In the genomic region with DNA sequence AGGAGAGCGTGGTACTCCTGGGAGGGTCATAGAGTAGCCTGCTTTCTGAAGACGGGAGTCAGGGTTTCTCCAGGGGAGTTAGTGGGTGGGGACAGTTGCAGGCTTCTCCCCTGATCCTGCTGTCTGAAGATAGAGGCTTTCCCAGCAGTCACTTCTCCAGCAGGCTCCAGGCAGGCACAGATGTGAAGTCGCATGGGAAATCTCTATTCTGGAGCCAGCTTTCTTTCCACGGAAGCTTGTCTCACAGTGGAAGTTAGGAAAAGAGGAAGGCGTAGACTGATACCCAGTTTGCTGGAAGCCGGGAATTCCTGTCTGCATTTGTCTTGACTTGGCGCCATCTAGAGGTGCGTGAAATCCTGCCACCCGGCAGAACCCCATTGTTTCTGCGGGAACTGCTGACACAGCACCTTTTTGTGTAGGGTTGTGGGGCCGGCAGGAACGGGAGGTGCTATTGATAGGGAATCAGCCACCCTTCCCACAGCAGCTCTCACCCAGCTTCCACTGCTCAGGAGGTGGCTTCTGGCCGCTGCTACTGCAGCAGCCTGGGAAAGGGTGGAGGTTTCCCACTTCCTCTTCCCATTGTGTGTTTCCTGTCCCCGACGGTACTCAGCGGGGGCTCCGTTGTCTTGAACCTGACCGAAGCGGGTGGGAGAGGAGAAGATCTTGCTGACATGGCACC, we compare ENCODE assay signal across 1 cellular context.
TF ChIP-seq lines count a peak whose summit lies in the region.

No MANE protein-coding gene starts in this region.

TF ChIP-seq in H1, 55 proteins besides CTCF, POLR2A, EP300 and RAD21:
- TF ChIP-seq CHD2 (IDR thresholded peaks at IDR 0.05; ENCODE audit: low read length), result no peak
- TF ChIP-seq BACH1 (IDR thresholded peaks at IDR 0.05; ENCODE audit: low read length), result peak; percentile 99
- no peak for TF ChIP-seq HDAC6 (IDR thresholded peaks at IDR 0.05; ENCODE audit: low read depth, low read length)
- 0 out of 2 replicates have a peak, but pooled peaks have one; percentile 64 for TF ChIP-seq YY1 (IDR thresholded peaks at IDR 0.05; ENCODE audit: low read depth, low read length)
- no peak for TF ChIP-seq SRF (IDR thresholded peaks at IDR 0.05; ENCODE audit: low read depth, low read length)
- TF ChIP-seq ASH2L (IDR thresholded peaks at IDR 0.05; ENCODE audit: low read length), result no peak
- TF ChIP-seq RXRA (IDR thresholded peaks at IDR 0.05; ENCODE audit: insufficient read depth, low read depth, low read length), result no peak
- no peak for TF ChIP-seq RFX5 (IDR thresholded peaks at IDR 0.05; ENCODE audit: borderline replicate concordance, low read depth, low read length)
- no peak for TF ChIP-seq SIRT6 (IDR thresholded peaks at IDR 0.05; ENCODE audit: low read length)
- TF ChIP-seq, protein P1, sequence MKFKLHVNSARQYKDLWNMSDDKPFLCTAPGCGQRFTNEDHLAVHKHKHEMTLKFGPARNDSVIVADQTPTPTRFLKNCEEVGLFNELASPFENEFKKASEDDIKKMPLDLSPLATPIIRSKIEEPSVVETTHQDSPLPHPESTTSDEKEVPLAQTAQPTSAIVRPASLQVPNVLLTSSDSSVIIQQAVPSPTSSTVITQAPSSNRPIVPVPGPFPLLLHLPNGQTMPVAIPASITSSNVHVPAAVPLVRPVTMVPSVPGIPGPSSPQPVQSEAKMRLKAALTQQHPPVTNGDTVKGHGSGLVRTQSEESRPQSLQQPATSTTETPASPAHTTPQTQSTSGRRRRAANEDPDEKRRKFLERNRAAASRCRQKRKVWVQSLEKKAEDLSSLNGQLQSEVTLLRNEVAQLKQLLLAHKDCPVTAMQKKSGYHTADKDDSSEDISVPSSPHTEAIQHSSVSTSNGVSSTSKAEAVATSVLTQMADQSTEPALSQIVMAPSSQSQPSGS (IDR thresholded peaks at IDR 0.05; ENCODE audit: low read length), result 0 out of 2 replicates have a peak, but pooled peaks have one; percentile 49
- TF ChIP-seq FOSL1 (IDR thresholded peaks at IDR 0.05; ENCODE audit: insufficient read depth, low read depth, low read length), result no peak
- no peak for TF ChIP-seq POLR2AphosphoS5 (IDR thresholded peaks at IDR 0.05; ENCODE audit: low read depth, low read length)
- TF ChIP-seq RNF2 (IDR thresholded peaks at IDR 0.05; ENCODE audit: borderline replicate concordance, low read depth, low read length, missing control alignments, poor library complexity, severe bottlenecking), result no peak
- TF ChIP-seq EGR1 (IDR thresholded peaks at IDR 0.05; ENCODE audit: borderline replicate concordance, low read depth, low read length), result no peak
- no peak for TF ChIP-seq CBX8 (IDR thresholded peaks at IDR 0.05; ENCODE audit: borderline replicate concordance, low read depth, low read length)
- no peak for TF ChIP-seq EZH2 (IDR thresholded peaks at IDR 0.05; ENCODE audit: low read depth, low read length, severe bottlenecking)
- TF ChIP-seq MAFK (IDR thresholded peaks at IDR 0.05; ENCODE audit: low read depth, low read length), result peak; percentile 100
- TF ChIP-seq CREB1 (IDR thresholded peaks at IDR 0.05), result no peak; the same call in 1 of the 2 replicates
- TF ChIP-seq POU5F1 (IDR thresholded peaks at IDR 0.05; ENCODE audit: low read depth, low read length), result no peak
- no peak for TF ChIP-seq KDM5A (IDR thresholded peaks at IDR 0.05; ENCODE audit: low read length)
- TF ChIP-seq TBP (IDR thresholded peaks at IDR 0.05; ENCODE audit: low read depth, low read length), result no peak
- no peak for TF ChIP-seq TCF12 (IDR thresholded peaks at IDR 0.05; ENCODE audit: low read depth, low read length)
- no peak for TF ChIP-seq SP4 (IDR thresholded peaks at IDR 0.05; ENCODE audit: low read length)
- no peak for TF ChIP-seq SP2 (IDR thresholded peaks at IDR 0.05; ENCODE audit: low read length)
- no peak for TF ChIP-seq KDM1A (IDR thresholded peaks at IDR 0.05; ENCODE audit: borderline replicate concordance, low read length)
- no peak for TF ChIP-seq PHF8 (conservative IDR thresholded peaks at IDR 0.05; ENCODE audit: low read depth, low read length)
- TF ChIP-seq JUND (IDR thresholded peaks at IDR 0.05; ENCODE audit: low read length), result no peak
- TF ChIP-seq TEAD4 (IDR thresholded peaks at IDR 0.05; ENCODE audit: low read depth, low read length), result peak; percentile 84
- TF ChIP-seq, protein P2, sequence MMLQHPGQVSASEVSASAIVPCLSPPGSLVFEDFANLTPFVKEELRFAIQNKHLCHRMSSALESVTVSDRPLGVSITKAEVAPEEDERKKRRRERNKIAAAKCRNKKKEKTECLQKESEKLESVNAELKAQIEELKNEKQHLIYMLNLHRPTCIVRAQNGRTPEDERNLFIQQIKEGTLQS (IDR thresholded peaks at IDR 0.05; ENCODE audit: insufficient read depth, low read depth, low read length), result no peak
- no peak for TF ChIP-seq KDM4A (IDR thresholded peaks at IDR 0.05; ENCODE audit: low read depth, low read length, severe bottlenecking)
- TF ChIP-seq CHD1 (IDR thresholded peaks at IDR 0.05; ENCODE audit: low read depth, low read length), result no peak
- no peak for TF ChIP-seq SP1 (IDR thresholded peaks at IDR 0.05; ENCODE audit: low read depth, low read length)
- TF ChIP-seq SAP30 (IDR thresholded peaks at IDR 0.05; ENCODE audit: insufficient read depth, insufficient replicate concordance, low read length), result no peak
- TF ChIP-seq RBBP5 (IDR thresholded peaks at IDR 0.05; ENCODE audit: borderline replicate concordance, low read depth, low read length), result no peak
- TF ChIP-seq CTBP2 (IDR thresholded peaks at IDR 0.05; ENCODE audit: borderline replicate concordance, insufficient read depth, insufficient read length, low read length), result no peak
- TF ChIP-seq SIX5 (IDR thresholded peaks at IDR 0.05; ENCODE audit: low read depth, low read length), result no peak
- no peak for TF ChIP-seq NRF1 (IDR thresholded peaks at IDR 0.05; ENCODE audit: low read depth, low read length)
- TF ChIP-seq BCL11A (IDR thresholded peaks at IDR 0.05; ENCODE audit: low read depth in 2 of 2, low read length in 2 of 2), result no peak
- TF ChIP-seq NANOG (IDR thresholded peaks at IDR 0.05; ENCODE audit: insufficient read depth, low read depth, low read length, poor library complexity, severe bottlenecking), result no peak
- TF ChIP-seq SIN3A (conservative IDR thresholded peaks at IDR 0.05 in 1 of 2, IDR thresholded peaks at IDR 0.05 in 1 of 2; ENCODE audit: low read depth in 1 of 2, low read length in 2 of 2), result 0 out of 4 replicates have a peak, but pooled peaks of 1 of the 2 experiments have one; percentile 28
- TF ChIP-seq, protein P3, sequence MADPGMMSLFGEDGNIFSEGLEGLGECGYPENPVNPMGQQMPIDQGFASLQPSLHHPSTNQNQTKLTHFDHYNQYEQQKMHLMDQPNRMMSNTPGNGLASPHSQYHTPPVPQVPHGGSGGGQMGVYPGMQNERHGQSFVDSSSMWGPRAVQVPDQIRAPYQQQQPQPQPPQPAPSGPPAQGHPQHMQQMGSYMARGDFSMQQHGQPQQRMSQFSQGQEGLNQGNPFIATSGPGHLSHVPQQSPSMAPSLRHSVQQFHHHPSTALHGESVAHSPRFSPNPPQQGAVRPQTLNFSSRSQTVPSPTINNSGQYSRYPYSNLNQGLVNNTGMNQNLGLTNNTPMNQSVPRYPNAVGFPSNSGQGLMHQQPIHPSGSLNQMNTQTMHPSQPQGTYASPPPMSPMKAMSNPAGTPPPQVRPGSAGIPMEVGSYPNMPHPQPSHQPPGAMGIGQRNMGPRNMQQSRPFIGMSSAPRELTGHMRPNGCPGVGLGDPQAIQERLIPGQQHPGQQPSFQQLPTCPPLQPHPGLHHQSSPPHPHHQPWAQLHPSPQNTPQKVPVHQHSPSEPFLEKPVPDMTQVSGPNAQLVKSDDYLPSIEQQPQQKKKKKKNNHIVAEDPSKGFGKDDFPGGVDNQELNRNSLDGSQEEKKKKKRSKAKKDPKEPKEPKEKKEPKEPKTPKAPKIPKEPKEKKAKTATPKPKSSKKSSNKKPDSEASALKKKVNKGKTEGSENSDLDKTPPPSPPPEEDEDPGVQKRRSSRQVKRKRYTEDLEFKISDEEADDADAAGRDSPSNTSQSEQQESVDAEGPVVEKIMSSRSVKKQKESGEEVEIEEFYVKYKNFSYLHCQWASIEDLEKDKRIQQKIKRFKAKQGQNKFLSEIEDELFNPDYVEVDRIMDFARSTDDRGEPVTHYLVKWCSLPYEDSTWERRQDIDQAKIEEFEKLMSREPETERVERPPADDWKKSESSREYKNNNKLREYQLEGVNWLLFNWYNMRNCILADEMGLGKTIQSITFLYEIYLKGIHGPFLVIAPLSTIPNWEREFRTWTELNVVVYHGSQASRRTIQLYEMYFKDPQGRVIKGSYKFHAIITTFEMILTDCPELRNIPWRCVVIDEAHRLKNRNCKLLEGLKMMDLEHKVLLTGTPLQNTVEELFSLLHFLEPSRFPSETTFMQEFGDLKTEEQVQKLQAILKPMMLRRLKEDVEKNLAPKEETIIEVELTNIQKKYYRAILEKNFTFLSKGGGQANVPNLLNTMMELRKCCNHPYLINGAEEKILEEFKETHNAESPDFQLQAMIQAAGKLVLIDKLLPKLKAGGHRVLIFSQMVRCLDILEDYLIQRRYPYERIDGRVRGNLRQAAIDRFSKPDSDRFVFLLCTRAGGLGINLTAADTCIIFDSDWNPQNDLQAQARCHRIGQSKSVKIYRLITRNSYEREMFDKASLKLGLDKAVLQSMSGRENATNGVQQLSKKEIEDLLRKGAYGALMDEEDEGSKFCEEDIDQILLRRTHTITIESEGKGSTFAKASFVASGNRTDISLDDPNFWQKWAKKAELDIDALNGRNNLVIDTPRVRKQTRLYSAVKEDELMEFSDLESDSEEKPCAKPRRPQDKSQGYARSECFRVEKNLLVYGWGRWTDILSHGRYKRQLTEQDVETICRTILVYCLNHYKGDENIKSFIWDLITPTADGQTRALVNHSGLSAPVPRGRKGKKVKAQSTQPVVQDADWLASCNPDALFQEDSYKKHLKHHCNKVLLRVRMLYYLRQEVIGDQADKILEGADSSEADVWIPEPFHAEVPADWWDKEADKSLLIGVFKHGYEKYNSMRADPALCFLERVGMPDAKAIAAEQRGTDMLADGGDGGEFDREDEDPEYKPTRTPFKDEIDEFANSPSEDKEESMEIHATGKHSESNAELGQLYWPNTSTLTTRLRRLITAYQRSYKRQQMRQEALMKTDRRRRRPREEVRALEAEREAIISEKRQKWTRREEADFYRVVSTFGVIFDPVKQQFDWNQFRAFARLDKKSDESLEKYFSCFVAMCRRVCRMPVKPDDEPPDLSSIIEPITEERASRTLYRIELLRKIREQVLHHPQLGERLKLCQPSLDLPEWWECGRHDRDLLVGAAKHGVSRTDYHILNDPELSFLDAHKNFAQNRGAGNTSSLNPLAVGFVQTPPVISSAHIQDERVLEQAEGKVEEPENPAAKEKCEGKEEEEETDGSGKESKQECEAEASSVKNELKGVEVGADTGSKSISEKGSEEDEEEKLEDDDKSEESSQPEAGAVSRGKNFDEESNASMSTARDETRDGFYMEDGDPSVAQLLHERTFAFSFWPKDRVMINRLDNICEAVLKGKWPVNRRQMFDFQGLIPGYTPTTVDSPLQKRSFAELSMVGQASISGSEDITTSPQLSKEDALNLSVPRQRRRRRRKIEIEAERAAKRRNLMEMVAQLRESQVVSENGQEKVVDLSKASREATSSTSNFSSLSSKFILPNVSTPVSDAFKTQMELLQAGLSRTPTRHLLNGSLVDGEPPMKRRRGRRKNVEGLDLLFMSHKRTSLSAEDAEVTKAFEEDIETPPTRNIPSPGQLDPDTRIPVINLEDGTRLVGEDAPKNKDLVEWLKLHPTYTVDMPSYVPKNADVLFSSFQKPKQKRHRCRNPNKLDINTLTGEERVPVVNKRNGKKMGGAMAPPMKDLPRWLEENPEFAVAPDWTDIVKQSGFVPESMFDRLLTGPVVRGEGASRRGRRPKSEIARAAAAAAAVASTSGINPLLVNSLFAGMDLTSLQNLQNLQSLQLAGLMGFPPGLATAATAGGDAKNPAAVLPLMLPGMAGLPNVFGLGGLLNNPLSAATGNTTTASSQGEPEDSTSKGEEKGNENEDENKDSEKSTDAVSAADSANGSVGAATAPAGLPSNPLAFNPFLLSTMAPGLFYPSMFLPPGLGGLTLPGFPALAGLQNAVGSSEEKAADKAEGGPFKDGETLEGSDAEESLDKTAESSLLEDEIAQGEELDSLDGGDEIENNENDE (IDR thresholded peaks at IDR 0.05; ENCODE audit: insufficient replicate concordance, low read length), result no peak
- TF ChIP-seq, protein P4, sequence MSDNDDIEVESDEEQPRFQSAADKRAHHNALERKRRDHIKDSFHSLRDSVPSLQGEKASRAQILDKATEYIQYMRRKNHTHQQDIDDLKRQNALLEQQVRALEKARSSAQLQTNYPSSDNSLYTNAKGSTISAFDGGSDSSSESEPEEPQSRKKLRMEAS (IDR thresholded peaks at IDR 0.05), result no peak
- no peak for TF ChIP-seq BRCA1 (IDR thresholded peaks at IDR 0.05; ENCODE audit: low read depth, low read length)
- no peak for TF ChIP-seq JUN (IDR thresholded peaks at IDR 0.05; ENCODE audit: low read depth, low read length)
- TF ChIP-seq, protein P5, sequence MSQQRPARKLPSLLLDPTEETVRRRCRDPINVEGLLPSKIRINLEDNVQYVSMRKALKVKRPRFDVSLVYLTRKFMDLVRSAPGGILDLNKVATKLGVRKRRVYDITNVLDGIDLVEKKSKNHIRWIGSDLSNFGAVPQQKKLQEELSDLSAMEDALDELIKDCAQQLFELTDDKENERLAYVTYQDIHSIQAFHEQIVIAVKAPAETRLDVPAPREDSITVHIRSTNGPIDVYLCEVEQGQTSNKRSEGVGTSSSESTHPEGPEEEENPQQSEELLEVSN (IDR thresholded peaks at IDR 0.05), result no peak
- TF ChIP-seq ZNF274 (IDR thresholded peaks at IDR 0.05; ENCODE audit: borderline replicate concordance, extremely low read depth, low read length), result no peak
- peak; percentile 31; the same call in 1 of the 2 replicates for TF ChIP-seq GABPA (IDR thresholded peaks at IDR 0.05; ENCODE audit: borderline replicate concordance, insufficient read depth, low read length)
- TF ChIP-seq CBX5 (IDR thresholded peaks at IDR 0.05; ENCODE audit: low read depth, low read length), result no peak
- no peak for TF ChIP-seq SUZ12 (IDR thresholded peaks at IDR 0.05; ENCODE audit: low read length)
- no peak for TF ChIP-seq TAF7 (optimal IDR thresholded peaks at IDR 0.05; ENCODE audit: borderline replicate concordance, low read depth, low read length)
- no peak for TF ChIP-seq CEBPB (IDR thresholded peaks at IDR 0.05; ENCODE audit: low read depth, low read length)
- TF ChIP-seq HDAC2 (IDR thresholded peaks at IDR 0.05; ENCODE audit: borderline replicate concordance in 1 of 2, low read depth in 2 of 2, low read length in 2 of 2), result peak in 1 of 2 experiments; percentile 64; a peak in 1 of 4 replicates
- no peak for TF ChIP-seq GTF2F1 (IDR thresholded peaks at IDR 0.05; ENCODE audit: borderline replicate concordance, low read depth, low read length)
- TF ChIP-seq, protein P6, sequence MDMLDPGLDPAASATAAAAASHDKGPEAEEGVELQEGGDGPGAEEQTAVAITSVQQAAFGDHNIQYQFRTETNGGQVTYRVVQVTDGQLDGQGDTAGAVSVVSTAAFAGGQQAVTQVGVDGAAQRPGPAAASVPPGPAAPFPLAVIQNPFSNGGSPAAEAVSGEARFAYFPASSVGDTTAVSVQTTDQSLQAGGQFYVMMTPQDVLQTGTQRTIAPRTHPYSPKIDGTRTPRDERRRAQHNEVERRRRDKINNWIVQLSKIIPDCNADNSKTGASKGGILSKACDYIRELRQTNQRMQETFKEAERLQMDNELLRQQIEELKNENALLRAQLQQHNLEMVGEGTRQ (IDR thresholded peaks at IDR 0.05; ENCODE audit: low read length), result no peak
- no peak for TF ChIP-seq TAF1 (IDR thresholded peaks at IDR 0.05; ENCODE audit: low read depth, low read length)
